32 cellular contexts compared by ENCODE assay signal in genomic region chr2:217330647-217331046, GRCh38.
A peak's percentile ranks its signal among the peaks of the same experiment; 100 is the strongest.
DNase-seq lines count a peak whose midpoint lies in the region; ATAC-seq, FAIRE-seq and TF ChIP-seq lines count a peak whose summit lies in the region.
"Had no signal": no experiment of that assay in that cellular context is flagged by ENCODE, and none has a peak within 500 bp of the region (broad histone marks: within the 10 kb centered on the region; RNA-seq: fewer than 3 reads in every experiment).

No MANE protein-coding gene starts in this region.

- no peak for TF ChIP-seq CTCF in A549 (IDR thresholded peaks at IDR 0.05)
- TF ChIP-seq CTCF in RWPE2 (IDR thresholded peaks at IDR 0.05; ENCODE audit: poor library complexity, severe bottlenecking), result no peak
- TF ChIP-seq CTCF in gastroesophageal sphincter (IDR thresholded peaks at IDR 0.05), result no peak

- H3K18ac ChIP-seq in trophoblast cell (ENCODE audit: low read length), result peak overlapping the region; percentile 32

- peak in 1 of 2 experiments; percentile 28 for DNase-seq in A549 (ENCODE audit: low read depth in 1 of 2, low spot score in 1 of 2)
- no peak for DNase-seq in RWPE2 (ENCODE audit: low spot score)
- peak in 1 of 2 donors; percentile 12 for DNase-seq in trophoblast cell
- DNase-seq in mesenteric fat pad (ENCODE audit: low spot score), result no peak
- no peak for DNase-seq in naive thymus-derived CD8-positive, alpha-beta T cell
- no peak for DNase-seq in sciatic nerve (ENCODE audit: low spot score)
- DNase-seq: activated T-cell treated with anti-CD3 and anti-CD28 coated beads for 4 hours; AML-193; amygdala; CD4-positive, CD25-positive, alpha-beta regulatory T cell; colonic mucosa; effector CD4-positive, alpha-beta T cell; H9; left lung; naive B cell; NCI-H1417; NCI-H2029 treated with DMSO at 0.1 percent for 48 hours; NCI-H2227 treated with DMSO at 0.1 percent for 48 hours; NCI-H69; psoas muscle; Right ventricle myocardium superior; stimulated activated CD4-positive, alpha-beta T cell treated with anti-CD3 and anti-CD28 coated beads, Interleukin-15, amount 100 ng/mL, for 24 hours had no signal

- 89% methylated on average over 9 of the region's 9 CpGs for WGBS in A549 (ENCODE audit: missing lambda C conversion rate)
- 94 to 99% methylated on average over 9 of the region's 9 CpGs for WGBS in gastroesophageal sphincter (ENCODE audit: low coverage in 1 of 2), 2 donors
- no CpG with 5 or more reads among the region's 9 CpGs for WGBS in trophoblast cell (ENCODE audit: extremely low coverage, insufficient coverage, insufficient read length)

- H3K14ac ChIP-seq in trophoblast cell (ENCODE audit: low read length), result peak overlapping the region; percentile 73

- H3K4me3 ChIP-seq in A549 (no peak overlapping the region), RWPE2 (ENCODE audit: severe bottlenecking) (no peak overlapping the region), gastroesophageal sphincter (no peak overlapping the region), trophoblast cell (ENCODE audit: low read depth, low read length) (no peak overlapping the region)
- H3K4me3 ChIP-seq: colonic mucosa, left lung, psoas muscle, suprapubic skin had no signal

- peak overlapping the region; percentile 80 for H4K91ac ChIP-seq in trophoblast cell (ENCODE audit: low read depth, low read length)

- intact Hi-C loops in sciatic nerve (cut with DNase I), result no loop called here

- H2AFZ ChIP-seq in trophoblast cell (ENCODE audit: insufficient read depth, low read length, poor library complexity), result peak overlapping the region; percentile 42

- peaks cover 3% of the 10 kb centered on the region for H3K79me2 ChIP-seq in trophoblast cell (ENCODE audit: control insufficient read depth, insufficient read depth, low read length, poor library complexity)

- H3K27ac Mint-ChIP-seq in naive thymus-derived CD8-positive, alpha-beta T cell, result no peak overlapping the region
- H3K27ac Mint-ChIP-seq: activated naive CD4-positive, alpha-beta T cell treated with anti-CD3 and anti-CD28 coated beads, Interleukin-2, amount 50 U/mL, for 24 hours; CD4-positive, CD25-positive, alpha-beta regulatory T cell; H9; memory B cell; naive B cell; stimulated activated memory B cell treated with anti-CD40 and anti-IgM and Interleukin-4, amounts not matched to agents 10 μg/mL and 1 μg/mL and 100 μg/mL, for 72 hours had no signal

- no peak for FAIRE-seq in A549 (lab: Jason Lieb, UNC)
- FAIRE-seq: A204.1, bronchial epithelial cell, D721Med had no signal

- H3K36me3 ChIP-seq in RWPE2 (ENCODE audit: low read depth), result no peaks in the 10 kb centered on the region
- no peaks in the 10 kb centered on the region for H3K36me3 ChIP-seq in gastroesophageal sphincter
- H3K36me3 ChIP-seq in trophoblast cell (ENCODE audit: control insufficient read depth in 1 of 2, insufficient read depth in 2 of 2, low read length in 2 of 2), result no peaks in the 10 kb centered on the region
- H3K36me3 ChIP-seq: colonic mucosa, left lung, suprapubic skin had no signal

- CTCF ChIA-PET in A549 (lab: Yijun Ruan, JAX), result no interaction called here

- H2AK5ac ChIP-seq in trophoblast cell (ENCODE audit: low read length), result peak overlapping the region; percentile 33

- no peaks in the 10 kb centered on the region for H3K27me3 ChIP-seq in RWPE2 (ENCODE audit: insufficient read depth, poor library complexity, severe bottlenecking)
- no peaks in the 10 kb centered on the region for H3K27me3 ChIP-seq in gastroesophageal sphincter
- H3K27me3 ChIP-seq in trophoblast cell (ENCODE audit: insufficient read depth, low read length), result no peaks in the 10 kb centered on the region
- H3K27me3 ChIP-seq: colonic mucosa, left lung, suprapubic skin had no signal

- peak overlapping the region; percentile 53 for H2BK5ac ChIP-seq in trophoblast cell (ENCODE audit: low read depth, low read length, poor library complexity)

- TF ChIP-seq POLR2A in A549 (IDR thresholded peaks at IDR 0.05; ENCODE audit: low read length) (no peak), gastroesophageal sphincter (IDR thresholded peaks at IDR 0.05) (no peak)

- H4K8ac ChIP-seq in trophoblast cell (ENCODE audit: low read depth, low read length), result peak overlapping the region; percentile 64

- peak overlapping the region; percentile 43 for H2BK120ac ChIP-seq in trophoblast cell (ENCODE audit: insufficient read depth, low read length, poor library complexity)

- H3K9me3 Mint-ChIP-seq in naive thymus-derived CD8-positive, alpha-beta T cell, result peaks cover 0 to 4% (median under 1%) of the 10 kb centered on the region in 9 donors
- H3K9me3 Mint-ChIP-seq: CD4-positive, CD25-positive, alpha-beta regulatory T cell; H9; memory B cell had no signal

- H3K4me1 Mint-ChIP-seq in naive thymus-derived CD8-positive, alpha-beta T cell, result peaks cover 0 to 2% (median 0%) of the 10 kb centered on the region in 4 donors
- H3K4me1 Mint-ChIP-seq: activated naive CD4-positive, alpha-beta T cell treated with anti-CD3 and anti-CD28 coated beads, Interleukin-2, amount 50 U/mL, for 24 hours; CD4-positive, CD25-positive, alpha-beta regulatory T cell; memory B cell; naive B cell; stimulated activated memory B cell treated with anti-CD40 and anti-IgM and Interleukin-4, amounts not matched to agents 10 μg/mL and 1 μg/mL and 100 μg/mL, for 72 hours had no signal

- H3K9me3 ChIP-seq in A549 (no peaks in the 10 kb centered on the region), RWPE2 (ENCODE audit: severe bottlenecking) (no peaks in the 10 kb centered on the region), gastroesophageal sphincter (no peaks in the 10 kb centered on the region), trophoblast cell (ENCODE audit: insufficient read depth, low read depth, low read length) (no peaks in the 10 kb centered on the region)
- H3K9me3 ChIP-seq: colonic mucosa, left lung, psoas muscle, suprapubic skin had no signal

- H3K36me3 Mint-ChIP-seq in naive thymus-derived CD8-positive, alpha-beta T cell, result peaks cover 3 to 17% (median 8%) of the 10 kb centered on the region in 3 donors
- H3K36me3 Mint-ChIP-seq: CD4-positive, CD25-positive, alpha-beta regulatory T cell had no signal

- no peak for ATAC-seq in A549
- no peak for ATAC-seq in RWPE2 (ENCODE audit: low read depth)
- no peak for ATAC-seq in gastroesophageal sphincter
- ATAC-seq in GM19324 (IDR thresholded peaks at IDR 0.05; ENCODE audit: low FRiP score, unreplicated experiment), result no peak
- ATAC-seq in naive thymus-derived CD8-positive, alpha-beta T cell, result no peak
- ATAC-seq in sciatic nerve, result no peak
- ATAC-seq: stimulated activated memory B cell treated with anti-CD40 and anti-IgM and Interleukin-4, amounts not matched to agents 10 μg/mL and 1 μg/mL and 100 μg/mL, for 72 hours had no signal

- peaks cover 36% of the 10 kb centered on the region for H3K79me1 ChIP-seq in trophoblast cell (ENCODE audit: low read length)

- H3K27ac ChIP-seq in A549, result peak overlapping the region; percentile 83 to 84
- H3K27ac ChIP-seq in RWPE2 (ENCODE audit: poor library complexity, severe bottlenecking), result peak overlapping the region; percentile 60
- H3K27ac ChIP-seq in gastroesophageal sphincter, result peak overlapping the region; percentile 76 to 88 (median 82)
- H3K27ac ChIP-seq in trophoblast cell (ENCODE audit: low read depth, low read length), result peak overlapping the region; percentile 89
- H3K27ac ChIP-seq: colonic mucosa, HL-60, psoas muscle, suprapubic skin had no signal

- TF ChIP-seq EP300 in A549 (IDR thresholded peaks at IDR 0.05), result no peak
- TF ChIP-seq EP300 in gastroesophageal sphincter (IDR thresholded peaks at IDR 0.05), result no peak

- peaks cover 0 to 10% (median 0%) of the 10 kb centered on the region in 5 donors for H3K27me3 Mint-ChIP-seq in naive thymus-derived CD8-positive, alpha-beta T cell
- H3K27me3 Mint-ChIP-seq: CD4-positive, CD25-positive, alpha-beta regulatory T cell had no signal

- H3K4me2 ChIP-seq in A549, result peak overlapping the region; percentile 60; the same call in 2 of the 3 replicates
- no peak overlapping the region for H3K4me2 ChIP-seq in trophoblast cell (ENCODE audit: low read length)

- H2BK12ac ChIP-seq in trophoblast cell (ENCODE audit: low read length), result peak overlapping the region; percentile 84

- peak overlapping the region; percentile 10 for H3K4ac ChIP-seq in trophoblast cell (ENCODE audit: low read depth, low read length)

- POLR2A ChIA-PET in A549 (lab: Yijun Ruan, JAX), result no interaction called here
- POLR2A ChIA-PET in naive thymus-derived CD8-positive, alpha-beta T cell (lab: Charles Lee), result no interaction called here

- no peak for TF ChIP-seq RAD21 in A549 (conservative IDR thresholded peaks at IDR 0.05 in 1 of 2, IDR thresholded peaks at IDR 0.05 in 1 of 2)

- H3K23ac ChIP-seq in trophoblast cell (ENCODE audit: low read length), result no peak overlapping the region

- no peak overlapping the region for H3K9ac ChIP-seq in trophoblast cell (ENCODE audit: low read length)

- H3K4me1 ChIP-seq in A549, result peaks cover 55% of the 10 kb centered on the region
- H3K4me1 ChIP-seq in RWPE2 (ENCODE audit: insufficient read depth, poor library complexity, severe bottlenecking), result peaks cover 31% of the 10 kb centered on the region
- peaks cover 14 to 69% (median 20%) of the 10 kb centered on the region in 3 donors for H3K4me1 ChIP-seq in gastroesophageal sphincter
- peaks cover 16 to 36% of the 10 kb centered on the region in 2 experiments for H3K4me1 ChIP-seq in trophoblast cell (ENCODE audit: control insufficient read depth in 1 of 2, insufficient read depth in 2 of 2, low read length in 2 of 2)
- H3K4me1 ChIP-seq: colonic mucosa had no signal

- no peak overlapping the region for H4K12ac ChIP-seq in trophoblast cell (ENCODE audit: low read depth, low read length)

- H3K4me3 Mint-ChIP-seq in naive thymus-derived CD8-positive, alpha-beta T cell, result no peak overlapping the region
- H3K4me3 Mint-ChIP-seq: activated naive CD4-positive, alpha-beta T cell treated with anti-CD3 and anti-CD28 coated beads, Interleukin-2, amount 50 U/mL, for 24 hours; CD4-positive, CD25-positive, alpha-beta regulatory T cell; H9; memory B cell; naive B cell; stimulated activated memory B cell treated with anti-CD40 and anti-IgM and Interleukin-4, amounts not matched to agents 10 μg/mL and 1 μg/mL and 100 μg/mL, for 72 hours had no signal

TF ChIP-seq in A549, 52 proteins besides CTCF, POLR2A, EP300 and RAD21 (continues in another document):
- TF ChIP-seq HES2 (IDR thresholded peaks at IDR 0.05) (no peak), HEYL (CRISPR knock-in tag; IDR thresholded peaks at IDR 0.05) (no peak), CBX2 (IDR thresholded peaks at IDR 0.05; ENCODE audit: borderline replicate concordance, low read depth) (no peak), RARB (CRISPR knock-in tag; IDR thresholded peaks at IDR 0.05) (no peak), SREBF2 (IDR thresholded peaks at IDR 0.05) (no peak), GATA3 (IDR thresholded peaks at IDR 0.05; ENCODE audit: borderline replicate concordance) (no peak), RCOR1 (IDR thresholded peaks at IDR 0.05; ENCODE audit: low read depth, low read length) (no peak)
- TF ChIP-seq, protein P1, sequence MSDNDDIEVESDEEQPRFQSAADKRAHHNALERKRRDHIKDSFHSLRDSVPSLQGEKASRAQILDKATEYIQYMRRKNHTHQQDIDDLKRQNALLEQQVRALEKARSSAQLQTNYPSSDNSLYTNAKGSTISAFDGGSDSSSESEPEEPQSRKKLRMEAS (IDR thresholded peaks at IDR 0.05), result no peak
